ENCODE assay signal across 20 cellular contexts in genomic region chr11:19426022-19426718, GRCh38.
DNase-seq lines count a peak whose midpoint lies in the region; ATAC-seq and TF ChIP-seq lines count a peak whose summit lies in the region.
"Had no signal": no experiment of that assay in that cellular context is flagged by ENCODE, and none has a peak within 500 bp of the region (broad histone marks: within the 10 kb centered on the region; RNA-seq: fewer than 3 reads in every experiment).

No MANE protein-coding gene starts in this region.

- H3K9me3 Mint-ChIP-seq in endothelial cell (ENCODE audit: unreplicated experiment) = no peaks in the 10 kb centered on the region
- H3K9me3 Mint-ChIP-seq: CD8-positive, alpha-beta memory T cell; HFFc6 had no signal

- no peak for DNase-seq in Right ventricle myocardium inferior (ENCODE audit: missing footprints)
- no peak for DNase-seq in cardiac septum (ENCODE audit: low spot score)
- DNase-seq in fibroblast of peridontal ligament (ENCODE audit: extremely low read depth) = peak; percentile 60
- DNase-seq in medulla oblongata (ENCODE audit: extremely low spot score) = peak; percentile 54
- DNase-seq in stimulated activated CD4-positive, alpha-beta T cell treated with anti-CD3 and anti-CD28 coated beads, Interleukin-12 subunit alpha, Interleukin-12 subunit beta, amount 100 ng/mL, for 4 hours = no peak
- no peak for DNase-seq in SW480 (ENCODE audit: low spot score)
- no peak for DNase-seq in endothelial cell (ENCODE audit: low spot score)
- DNase-seq: CD8-positive, alpha-beta memory T cell; DMS53; EL; HFFc6; IMR-90; Kasumi-1; MG63; NCI-H1092; NCI-H1436 treated with DMSO at 0.1 percent for 48 hours; NCI-H2029; NCI-H526; PC-9 had no signal

- H3K4me1 Mint-ChIP-seq in endothelial cell (ENCODE audit: unreplicated experiment) = no peaks in the 10 kb centered on the region
- H3K4me1 Mint-ChIP-seq: CD8-positive, alpha-beta memory T cell had no signal

- no peak overlapping the region for H3K27ac Mint-ChIP-seq in endothelial cell (ENCODE audit: unreplicated experiment)
- H3K27ac Mint-ChIP-seq: HFFc6 had no signal

- H3K27me3 Mint-ChIP-seq in endothelial cell (ENCODE audit: unreplicated experiment) = peaks cover under 1% of the 10 kb centered on the region

- no peak for TF ChIP-seq CTCF in endothelial cell (IDR thresholded peaks at IDR 0.05; ENCODE audit: unreplicated experiment)

- intact Hi-C loops in Right ventricle myocardium inferior (cut with DNase I) (no loop called here), cardiac septum (cut with DNase I) (no loop called here)

- peak; percentile 37 for ATAC-seq in Right ventricle myocardium inferior
- no peak for ATAC-seq in HG03439 (IDR thresholded peaks at IDR 0.05; ENCODE audit: unreplicated experiment)

- H3K36me3 Mint-ChIP-seq in endothelial cell (ENCODE audit: low read depth, unreplicated experiment) = no peaks in the 10 kb centered on the region
- H3K36me3 Mint-ChIP-seq: CD8-positive, alpha-beta memory T cell had no signal

- no peak overlapping the region for H3K4me3 Mint-ChIP-seq in endothelial cell (ENCODE audit: unreplicated experiment)
- H3K4me3 Mint-ChIP-seq: CD8-positive, alpha-beta memory T cell; HFFc6 had no signal

Comparison
In these comparisons a context has a peak if more than half of its experiments do, and no peak if none do; other contexts are left out.
1. DNase-seq: peak in fibroblast of peridontal ligament (single experiment) and medulla oblongata (single experiment); none in Right ventricle myocardium inferior (single experiment), cardiac septum (single experiment), stimulated activated CD4-positive, alpha-beta T cell treated with anti-CD3 and anti-CD28 coated beads, Interleukin-12 subunit alpha, Interleukin-12 subunit beta, amount 100 ng/mL, for 4 hours (single experiment), SW480 (single experiment) and endothelial cell (single experiment).